20 cellular contexts compared by ENCODE assay signal in genomic region chr6:157263146-157263545, GRCh38.
DNase-seq lines count a peak whose midpoint lies in the region; ATAC-seq, FAIRE-seq and TF ChIP-seq lines count a peak whose summit lies in the region.
"Had no signal": no experiment of that assay in that cellular context is flagged by ENCODE, and none has a peak within 500 bp of the region (broad histone marks: within the 10 kb centered on the region; RNA-seq: fewer than 3 reads in every experiment).

No MANE protein-coding gene starts in this region.

- intact Hi-C loops in HepG2 (cut with micrococcal nuclease; ENCODE audit: unreplicated experiment) (no loop called here), right lobe of liver (cut with DNase I) (no loop called here), posterior vena cava (cut with DNase I) (no loop called here)

- TF ChIP-seq EP300 in HepG2 (IDR thresholded peaks at IDR 0.05; ENCODE audit: low read depth in 2 of 2, low read length in 2 of 2) (no peak), HepG2 (CRISPR knock-in tag; IDR thresholded peaks at IDR 0.05; ENCODE audit: borderline replicate concordance) (no peak)

- no peak overlapping the region for H2AFZ ChIP-seq in HepG2 (ENCODE audit: low read length)

- TF ChIP-seq POLR2A in HepG2 (IDR thresholded peaks at IDR 0.05; ENCODE audit: insufficient read depth in 1 of 2, low read depth in 2 of 2, low read length in 2 of 2) (no peak), right lobe of liver (IDR thresholded peaks at IDR 0.05) (no peak)

- CTCF ChIA-PET in HepG2 (lab: Yijun Ruan, JAX; ENCODE audit: low intra/inter-chr PET ratio, low total read pairs) (no interaction called here), WTC11 (lab: Charles Lee) (no interaction called here)

- H3K27me3 Mint-ChIP-seq in WTC11 (ENCODE audit: low read depth), result no peaks in the 10 kb centered on the region; the same call in 1 of the 2 replicates

- H3K4me2 ChIP-seq in HepG2 (ENCODE audit: low read depth, low read length), result peak overlapping the region; percentile 6; the same call in 1 of the 2 replicates

- no peak for FAIRE-seq in HepG2 (lab: Jason Lieb, UNC)
- FAIRE-seq: D721Med, G401.6, GM12891 had no signal

- H3K27ac ChIP-seq in HepG2 (ENCODE audit: extremely low read length, insufficient read depth, low read length) (no peak overlapping the region), right lobe of liver (no peak overlapping the region), coronary artery (peak overlapping the region; percentile 21 to 61)

- no TSS peak for BruUV-seq in HepG2 (replicated peaks; lab: Mats Ljungman, UMichigan)

- no peaks in the 10 kb centered on the region for H3K9me3 ChIP-seq in HepG2 (ENCODE audit: low read length)
- H3K9me3 ChIP-seq in right lobe of liver, result no peaks in the 10 kb centered on the region

- H3K9ac ChIP-seq in HepG2 (ENCODE audit: insufficient read depth, low read depth, low read length), result no peak overlapping the region

- H3K36me3 Mint-ChIP-seq in WTC11, result no peaks in the 10 kb centered on the region
- H3K36me3 Mint-ChIP-seq: CD4-positive, alpha-beta memory T cell had no signal

- H3K4me1 ChIP-seq in HepG2 (ENCODE audit: insufficient read depth, low read length) (peaks cover 10% of the 10 kb centered on the region), right lobe of liver (peaks cover 0 to 5% (median 0%) of the 10 kb centered on the region in 4 donors)

- in situ Hi-C loops in HepG2 (cut with HindIII; ENCODE audit: extremely low pct_ligation_motif_present, low pct_unique_long_range_greater_than_20kb), result no loop called here

- H3K9me3 Mint-ChIP-seq in WTC11, result no peaks in the 10 kb centered on the region
- H3K9me3 Mint-ChIP-seq: CD4-positive, alpha-beta memory T cell; H9 had no signal

- POLR2A ChIA-PET in HepG2 (lab: Yijun Ruan, JAX) (no interaction called here), WTC11 (lab: Charles Lee) (interaction anchor here (0.5 kb wide), 1 partner anchor 154 kb away, joined by 7 read pairs; no protein-coding TSS in a partner anchor)

- H4K20me1 ChIP-seq in HepG2 (ENCODE audit: insufficient read depth, low read length), result no peaks in the 10 kb centered on the region

- no peaks in the 10 kb centered on the region for H3K79me2 ChIP-seq in HepG2 (ENCODE audit: insufficient read depth, low read length)

- no peak overlapping the region for H3K4me3 Mint-ChIP-seq in WTC11
- H3K4me3 Mint-ChIP-seq: B cell; CD4-positive, alpha-beta memory T cell; H9 had no signal

- H3K27me3 ChIP-seq in HepG2 (ENCODE audit: control insufficient read depth in 1 of 2, insufficient read depth in 2 of 2, low read length in 2 of 2) (peaks cover 8 to 57% of the 10 kb centered on the region in 2 experiments; a peak in 4 of 5 replicates), right lobe of liver (no peaks in the 10 kb centered on the region)

- no peak overlapping the region for H3K27ac Mint-ChIP-seq in WTC11
- H3K27ac Mint-ChIP-seq: B cell; CD4-positive, alpha-beta memory T cell; H9 had no signal

- H3K4me3 ChIP-seq in HepG2 (replicated peaks in 1 of 3; ENCODE audit: insufficient read depth in 1 of 3, low read depth in 2 of 3, low read length in 3 of 3) (no peak overlapping the region), right lobe of liver (no peak overlapping the region), coronary artery (peak overlapping the region; percentile 50)

- 68% methylated on average over 5 of the region's 5 CpGs for WGBS in HepG2 (ENCODE audit: low lambda C conversion rate)
- 72% methylated on average over 3 of the region's 5 CpGs for WGBS in right lobe of liver (ENCODE audit: insufficient coverage, low coverage, low lambda C conversion rate, missing lambda C conversion rate)

- DNase-seq in HepG2 (ENCODE audit: low spot score), result no peak
- no peak for DNase-seq in right lobe of liver
- DNase-seq in coronary artery (ENCODE audit: low spot score), result no peak
- DNase-seq in posterior vena cava (ENCODE audit: low spot score), result peak; percentile 51
- no peak for DNase-seq in HUDEP-2 (lab: John Stamatoyannopoulos, UW; ENCODE audit: unreplicated experiment in 76 of 76)
- no peak for DNase-seq in activated CD4-positive, alpha-beta T cell treated with anti-CD3 and anti-CD28 coated beads for 48 hours
- DNase-seq in WTC11 (ENCODE audit: low spot score), result no peak
- DNase-seq: CD4-positive, alpha-beta memory T cell; DMS79 treated with DMSO at 0.1 percent for 48 hours; H9; NCI-H1092 treated with DMSO at 0.1 percent for 48 hours; NCI-H1694 treated with DMSO at 0.1 percent for 48 hours; NCI-H345; NCI-H69; SHP77 treated with DMSO at 0.1 percent for 48 hours had no signal

- peaks cover 4% of the 10 kb centered on the region for H3K4me1 Mint-ChIP-seq in WTC11
- H3K4me1 Mint-ChIP-seq: B cell had no signal

- TF ChIP-seq CTCF in HepG2 (CRISPR knock-in tag; IDR thresholded peaks at IDR 0.05) (no peak), right lobe of liver (IDR thresholded peaks at IDR 0.05) (no peak), coronary artery (IDR thresholded peaks at IDR 0.05) (no peak), WTC11 (IDR thresholded peaks at IDR 0.05) (no peak)

- no peak for TF ChIP-seq RAD21 in HepG2 (CRISPR knock-in tag; IDR thresholded peaks at IDR 0.05)

- no peaks in the 10 kb centered on the region for H3K36me3 ChIP-seq in HepG2 (replicated peaks in 1 of 2; ENCODE audit: control insufficient read depth in 1 of 2, insufficient read depth in 2 of 2, low read length in 2 of 2)
- no peaks in the 10 kb centered on the region for H3K36me3 ChIP-seq in right lobe of liver

- ATAC-seq in HepG2, result no peak
- ATAC-seq in right lobe of liver, result no peak
- ATAC-seq in WTC11, result no peak
- ATAC-seq: Panc1 had no signal

TF ChIP-seq in HepG2, 621 proteins besides CTCF, POLR2A, EP300 and RAD21 (continues in another document):
- TF ChIP-seq IRF9 (CRISPR knock-in tag; IDR thresholded peaks at IDR 0.05; ENCODE audit: borderline replicate concordance) (no peak), ZNF275 (CRISPR knock-in tag; IDR thresholded peaks at IDR 0.05; ENCODE audit: borderline replicate concordance) (no peak), ZMYM3 (CRISPR knock-in tag; IDR thresholded peaks at IDR 0.05) (no peak), SKI (IDR thresholded peaks at IDR 0.05; ENCODE audit: partially characterized antibody) (no peak)

TF ChIP-seq in WTC11, 78 proteins besides CTCF, POLR2A, EP300 and RAD21:
- TF ChIP-seq SOX15 (CRISPR knock-in tag; IDR thresholded peaks at IDR 0.05) (no peak), EMX1 (CRISPR knock-in tag; IDR thresholded peaks at IDR 0.05) (no peak), ARID4B (CRISPR knock-in tag; IDR thresholded peaks at IDR 0.05; ENCODE audit: borderline replicate concordance) (no peak), JAZF1 (CRISPR knock-in tag; IDR thresholded peaks at IDR 0.05) (no peak), ZNF263 (CRISPR knock-in tag; IDR thresholded peaks at IDR 0.05; ENCODE audit: low read depth) (no peak), GTF2I (CRISPR knock-in tag; conservative IDR thresholded peaks at IDR 0.05) (no peak), NR1H2 (CRISPR knock-in tag; IDR thresholded peaks at IDR 0.05) (no peak), CBFB (CRISPR knock-in tag; IDR thresholded peaks at IDR 0.05; ENCODE audit: low read depth) (no peak), ESRRA (CRISPR knock-in tag; IDR thresholded peaks at IDR 0.05; ENCODE audit: borderline replicate concordance) (no peak)

Comparison
In these comparisons a context has a peak if more than half of its experiments do, and no peak if none do; other contexts are left out.
1. H3K27ac ChIP-seq: peak in coronary artery (2 of 2); none in HepG2 (single experiment) and right lobe of liver (0 of 3).